ENCODE assay signal across 35 cellular contexts in the genomic region with DNA sequence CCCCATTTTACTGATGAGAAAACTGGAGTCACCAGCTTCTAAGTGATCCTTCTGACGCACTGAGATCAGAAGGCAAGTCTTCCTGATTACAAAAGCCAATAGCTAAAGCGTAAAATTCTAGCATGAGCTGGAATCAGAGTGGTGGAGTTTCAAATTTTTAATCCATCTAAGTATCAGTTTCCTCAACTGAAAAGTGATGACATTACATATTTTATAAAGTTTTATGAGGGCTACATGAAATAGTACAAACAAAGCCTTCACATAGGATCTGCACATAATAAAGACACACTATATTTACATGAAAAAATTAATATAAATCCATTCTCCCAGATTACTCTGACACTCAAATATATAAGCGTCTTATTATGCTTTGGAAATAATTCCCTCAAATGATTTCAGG.
"Had no signal": no experiment of that assay in that cellular context is flagged by ENCODE, and none has a peak within 500 bp of the region (broad histone marks: within the 10 kb centered on the region; RNA-seq: fewer than 3 reads in every experiment).

No MANE protein-coding gene starts in this region.

- H3K27ac Mint-ChIP-seq: activated B cell treated with CpG ODN at 0.5 μM for 24 hours; activated CD4-positive, alpha-beta memory T cell treated with anti-CD3 and anti-CD28 coated beads for 36 hours; activated CD4-positive, alpha-beta T cell treated with anti-CD3 and anti-CD28 coated beads, Interleukin-2, amount 10 ng/mL, durations not matched to agents 24 days and 14 days; activated CD8-positive, alpha-beta T cell treated with anti-CD3 and anti-CD28 coated beads for 36 hours; activated naive CD4-positive, alpha-beta T cell treated with anti-CD3 and anti-CD28 coated beads for 36 hours; activated naive CD4-positive, alpha-beta T cell treated with anti-CD3 and anti-CD28 coated beads, Interleukin-2, amount 50 U/mL, for 72 hours; activated naive CD8-positive, alpha-beta T cell treated with anti-CD3 and anti-CD28 coated beads for 36 hours; activated T-cell treated with anti-CD3 and anti-CD28 coated beads, Interleukin-2, amount 50 U/mL, for 72 hours; activated T-helper 1 cell treated with anti-CD3 and anti-CD28 coated beads, Interleukin-12 subunit alpha, Interleukin-12 subunit beta, Interleukin-2, Interleukin-4 antibody, amounts not matched to agents 30 ng/mL and 10 ng/mL and 1 ng/mL, durations not matched to agents 14 hours and 24 hours and 36 hours; activated T-helper 17 cell treated with anti-CD3 and anti-CD28 coated beads, Interleukin-2, amount 50 U/mL, for 72 hours; T-helper 1 cell treated with Interleukin-12 subunit alpha and Interleukin-12 subunit beta and Interleukin-4 antibody, amounts not matched to agents 30 μg/mL and 1 μg/mL, for 36 hours; T-helper 2 cell treated with Interferon-gamma antibody and Interleukin-4, amounts not matched to agents 5 μg/mL and 100 μg/mL, for 36 hours had no signal

- FAIRE-seq: astrocyte had no signal

- H3K4me1 ChIP-seq: body of pancreas, breast epithelium had no signal

- H3K27ac ChIP-seq: adrenal gland, body of pancreas, brain microvascular endothelial cell, breast epithelium had no signal

- H3K9me3 ChIP-seq: adrenal gland, body of pancreas, breast epithelium had no signal

- H3K9me3 Mint-ChIP-seq: activated CD4-positive, alpha-beta memory T cell treated with anti-CD3 and anti-CD28 coated beads for 36 hours; activated CD4-positive, alpha-beta T cell treated with anti-CD3 and anti-CD28 coated beads, Interleukin-2, amount 10 ng/mL, durations not matched to agents 24 days and 14 days; activated CD8-positive, alpha-beta T cell treated with anti-CD3 and anti-CD28 coated beads for 36 hours; activated T-helper 1 cell treated with anti-CD3 and anti-CD28 coated beads, Interleukin-12 subunit alpha, Interleukin-12 subunit beta, Interleukin-2, Interleukin-4 antibody, amounts not matched to agents 30 ng/mL and 10 ng/mL and 1 ng/mL, durations not matched to agents 14 hours and 24 hours and 36 hours; T-helper 2 cell treated with Interferon-gamma antibody and Interleukin-4, amounts not matched to agents 5 μg/mL and 100 μg/mL, for 36 hours had no signal

- DNase-seq: activated B cell treated with CpG ODN at 0.5 μM for 24 hours; activated CD4-positive, alpha-beta memory T cell treated with anti-CD3 and anti-CD28 coated beads for 36 hours; activated CD4-positive, alpha-beta T cell treated with anti-CD3 and anti-CD28 coated beads for 4 hours; activated CD4-positive, alpha-beta T cell treated with anti-CD3 and anti-CD28 coated beads, Interleukin-2, amount 10 ng/mL, durations not matched to agents 24 days and 14 days; activated CD4-positive, alpha-beta T cell treated with anti-CD3 and anti-CD28 coated beads, Interleukin-2, amount 50 U/mL, for 1 hour; activated CD4-positive, alpha-beta T cell treated with anti-CD3 and anti-CD28 coated beads, Interleukin-2, amount 50 U/mL, for 4 hours; activated CD4-positive, CD25-positive, alpha-beta regulatory T cell treated with anti-CD3 and anti-CD28 coated beads, Interleukin-2, amount 50 U/mL, for 72 hours; activated CD8-positive, alpha-beta memory T cell treated with anti-CD3 and anti-CD28 coated beads, Interleukin-2, amount 50 U/mL, for 4 hours; activated CD8-positive, alpha-beta T cell treated with anti-CD3 and anti-CD28 coated beads for 36 hours; activated effector memory CD4-positive, alpha-beta T cell treated with anti-CD3 and anti-CD28 coated beads, Interleukin-2, amount 50 U/mL, for 16 hours; activated gamma-delta T cell treated with Interleukin-2 at 50 U/mL for 16 hours; activated naive CD4-positive, alpha-beta T cell; activated naive CD4-positive, alpha-beta T cell treated with anti-CD3 and anti-CD28 coated beads for 36 hours; activated naive CD4-positive, alpha-beta T cell treated with anti-CD3 and anti-CD28 coated beads, Interleukin-2, amount 50 U/mL, for 16 hours; activated naive CD8-positive, alpha-beta T cell treated with anti-CD3 and anti-CD28 coated beads for 36 hours; activated T-cell treated with anti-CD3 and anti-CD28 coated beads for 4 hours; activated T-cell treated with anti-CD3 and anti-CD28 coated beads, Interleukin-2, amount 50 U/mL, for 1 hour; activated T-cell treated with anti-CD3 and anti-CD28 coated beads, Interleukin-2, amount 50 U/mL, for 4 hours; activated T-cell treated with anti-CD3 and anti-CD28 coated beads, Interleukin-2, amount 50 U/mL, for 72 hours; adrenal gland; amniotic stem cell; aorta; body of pancreas; brain microvascular endothelial cell; central memory CD4-positive, alpha-beta T cell; T-helper 1 cell; T-helper 2 cell; T-helper 9 cell had no signal

- H3K4me3 ChIP-seq: adrenal gland, body of pancreas, breast epithelium had no signal

- ATAC-seq: activated CD8-positive, alpha-beta T cell treated with anti-CD3 and anti-CD28 coated beads for 36 hours; activated naive CD4-positive, alpha-beta T cell treated with anti-CD3 and anti-CD28 coated beads, Interleukin-2, amount 50 U/mL, for 72 hours; activated T-cell treated with anti-CD3 and anti-CD28 coated beads, Interleukin-2, amount 50 U/mL, for 4 hours; activated T-cell treated with anti-CD3 and anti-CD28 coated beads, Interleukin-2, amount 50 U/mL, for 72 hours; activated T-helper 17 cell treated with anti-CD3 and anti-CD28 coated beads, Interleukin-2, amount 50 U/mL, for 72 hours; body of pancreas had no signal

- H3K36me3 ChIP-seq: adrenal gland, brain microvascular endothelial cell, breast epithelium had no signal

- H3K4me3 Mint-ChIP-seq: activated B cell treated with CpG ODN at 0.5 μM for 24 hours; activated CD4-positive, alpha-beta memory T cell treated with anti-CD3 and anti-CD28 coated beads for 36 hours; activated CD4-positive, alpha-beta T cell treated with anti-CD3 and anti-CD28 coated beads, Interleukin-2, amount 10 ng/mL, durations not matched to agents 24 days and 14 days; activated CD8-positive, alpha-beta T cell treated with anti-CD3 and anti-CD28 coated beads for 36 hours; activated naive CD4-positive, alpha-beta T cell treated with anti-CD3 and anti-CD28 coated beads for 36 hours; activated naive CD8-positive, alpha-beta T cell treated with anti-CD3 and anti-CD28 coated beads for 36 hours; activated T-cell treated with anti-CD3 and anti-CD28 coated beads, Interleukin-2, amount 50 U/mL, for 4 hours; activated T-cell treated with anti-CD3 and anti-CD28 coated beads, Interleukin-2, amount 50 U/mL, for 72 hours; activated T-helper 1 cell treated with anti-CD3 and anti-CD28 coated beads, Interleukin-12 subunit alpha, Interleukin-12 subunit beta, Interleukin-2, Interleukin-4 antibody, amounts not matched to agents 30 ng/mL and 10 ng/mL and 1 ng/mL, durations not matched to agents 14 hours and 24 hours and 36 hours; activated T-helper 17 cell treated with anti-CD3 and anti-CD28 coated beads, Interleukin-2, amount 50 U/mL, for 72 hours; T-helper 1 cell treated with Interleukin-12 subunit alpha and Interleukin-12 subunit beta and Interleukin-4 antibody, amounts not matched to agents 30 μg/mL and 1 μg/mL, for 36 hours; T-helper 2 cell treated with Interferon-gamma antibody and Interleukin-4, amounts not matched to agents 5 μg/mL and 100 μg/mL, for 36 hours had no signal

- H3K27me3 Mint-ChIP-seq: activated B cell treated with CpG ODN at 0.5 μM for 24 hours; activated CD4-positive, alpha-beta memory T cell treated with anti-CD3 and anti-CD28 coated beads for 36 hours; activated CD4-positive, alpha-beta T cell treated with anti-CD3 and anti-CD28 coated beads, Interleukin-2, amount 10 ng/mL, durations not matched to agents 24 days and 14 days had no signal

- H3K36me3 Mint-ChIP-seq: activated CD4-positive, alpha-beta memory T cell treated with anti-CD3 and anti-CD28 coated beads for 36 hours; activated naive CD4-positive, alpha-beta T cell treated with anti-CD3 and anti-CD28 coated beads, Interleukin-2, amount 50 U/mL, for 72 hours; activated naive CD8-positive, alpha-beta T cell treated with anti-CD3 and anti-CD28 coated beads for 36 hours had no signal

- H3K4me1 Mint-ChIP-seq: activated B cell treated with CpG ODN at 0.5 μM for 24 hours; activated CD4-positive, alpha-beta T cell treated with anti-CD3 and anti-CD28 coated beads, Interleukin-2, amount 10 ng/mL, durations not matched to agents 24 days and 14 days; activated naive CD8-positive, alpha-beta T cell treated with anti-CD3 and anti-CD28 coated beads for 36 hours; activated T-helper 17 cell treated with anti-CD3 and anti-CD28 coated beads, Interleukin-2, amount 50 U/mL, for 72 hours had no signal

- H3K27me3 ChIP-seq: adrenal gland, body of pancreas, brain microvascular endothelial cell, breast epithelium had no signal
